1 cellular context compared by ENCODE assay signal in genomic region chr5:111070272-111071134, GRCh38.
TF ChIP-seq lines count a peak whose summit lies in the region.

No MANE protein-coding gene starts in this region.

TF ChIP-seq in IMR-90, 13 proteins besides CTCF, POLR2A, EP300 and RAD21:
- TF ChIP-seq MAZ (IDR thresholded peaks at IDR 0.05; ENCODE audit: borderline replicate concordance, low read depth, low read length) (no peak), ELK1 (IDR thresholded peaks at IDR 0.05; ENCODE audit: borderline replicate concordance, low read depth, low read length) (no peak), RFX5 (IDR thresholded peaks at IDR 0.05; ENCODE audit: low read depth, low read length) (no peak), USF2 (IDR thresholded peaks at IDR 0.05; ENCODE audit: low read depth, low read length) (no peak), RCOR1 (IDR thresholded peaks at IDR 0.05; ENCODE audit: insufficient replicate concordance, low read length) (no peak), MAFK (IDR thresholded peaks at IDR 0.05; ENCODE audit: low read depth, low read length) (no peak), MXI1 (IDR thresholded peaks at IDR 0.05; ENCODE audit: borderline replicate concordance, low read depth, low read length) (no peak), SMC3 (IDR thresholded peaks at IDR 0.05; ENCODE audit: low read depth, low read length) (no peak), BHLHE40 (IDR thresholded peaks at IDR 0.05; ENCODE audit: low read depth, low read length) (no peak), CHD1 (IDR thresholded peaks at IDR 0.05; ENCODE audit: low read depth, low read length) (no peak), NFE2L2 (IDR thresholded peaks at IDR 0.05; ENCODE audit: low read depth, low read length) (no peak), FOS (IDR thresholded peaks at IDR 0.05; ENCODE audit: low read depth, low read length) (no peak), CEBPB (IDR thresholded peaks at IDR 0.05; ENCODE audit: low read depth, low read length) (no peak)
